In the genomic region with DNA sequence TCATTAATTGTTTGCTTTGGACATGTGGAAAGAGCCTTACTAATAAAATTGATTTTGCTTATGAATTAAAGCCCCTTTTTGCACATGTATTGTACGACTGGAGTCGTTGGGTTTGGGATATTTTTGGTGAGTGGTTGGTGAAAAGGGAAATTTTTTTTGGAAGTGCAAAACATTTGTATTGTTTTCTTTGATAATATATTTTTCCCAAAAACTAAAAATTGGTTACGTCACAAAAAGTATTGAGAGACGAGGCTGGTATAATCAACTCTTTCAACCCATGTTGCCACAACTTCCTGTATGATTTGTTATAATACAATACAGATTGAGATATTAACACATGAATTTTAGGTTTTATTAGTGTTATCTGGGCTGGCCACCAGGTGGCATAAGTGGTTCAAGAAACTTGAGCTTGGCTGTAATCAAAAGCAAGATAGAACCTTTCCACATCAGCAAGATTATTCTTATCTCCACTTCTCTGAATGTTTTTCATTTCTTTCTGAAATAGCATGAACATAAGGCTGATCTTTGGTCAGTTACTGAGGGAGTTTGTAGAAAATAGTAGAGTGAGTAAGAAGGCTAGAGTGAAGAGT, we compare ENCODE assay signal across 8 cellular contexts. TPM values are rescaled to one million over a fixed set of nuclear protein-coding genes. Genes with fewer than 3 reads are reported as not detected.
DNase-seq lines count a peak whose midpoint lies in the region; ATAC-seq lines count a peak whose summit lies in the region.

No MANE protein-coding gene starts in this region.

- 36% methylated on average over 4 of the region's 4 CpGs for WGBS in right cardiac atrium

- peak; percentile 68 for DNase-seq in ELR (ENCODE audit: low read depth)
- DNase-seq in MV-4-11 (lab: John Stamatoyannopoulos, UW) = peak; percentile 25
- peak; percentile 15 to 66 for DNase-seq in SW 1271 (lab: John Stamatoyannopoulos, UW)
- peak; percentile 29 for DNase-seq in activated naive CD8-positive, alpha-beta T cell treated with anti-CD3 and anti-CD28 coated beads, Interleukin-2, amount 50 U/mL, for 16 hours (ENCODE audit: low read depth, low spot score)
- peak; percentile 38 to 74 (median 62) for DNase-seq in right cardiac atrium
- DNase-seq in stimulated activated CD4-positive, alpha-beta T cell treated with anti-CD3 and anti-CD28 coated beads, Interleukin-12 subunit alpha, Interleukin-12 subunit beta, amount 100 ng/mL, for 24 hours (ENCODE audit: low read depth in 2 of 2) = peak; percentile 9 to 51
- DNase-seq in T1000 (lab: John Stamatoyannopoulos, UW) = no peak

- intact Hi-C loops in right cardiac atrium (cut with DNase I) = loop anchor here in 2 of 4 donors (2.0 to 5.0 kb wide), 2 partner anchors 79 to 85 kb away; partner anchors contain the start of gene THTPA (in 1 of the 2)

- no peaks in the 10 kb centered on the region for H3K4me1 ChIP-seq in right cardiac atrium (ENCODE audit: control insufficient read depth, insufficient read depth, low read length)

- no peak overlapping the region for H3K27ac ChIP-seq in right cardiac atrium (ENCODE audit: low read length)

- H3K9me3 ChIP-seq in right cardiac atrium (ENCODE audit: control insufficient read depth, low read length) = no peaks in the 10 kb centered on the region

- H3K27me3 ChIP-seq in right cardiac atrium (ENCODE audit: control insufficient read depth, insufficient read depth) = no peaks in the 10 kb centered on the region

- H3K4me3 ChIP-seq in right cardiac atrium (ENCODE audit: low read length) = no peak overlapping the region

- ATAC-seq in right cardiac atrium (peak; percentile 30 to 50), GM21390 (IDR thresholded peaks at IDR 0.05; ENCODE audit: unreplicated experiment) (no peak)

RNA-seq across cellular contexts. Expression of gene NGDN, which starts 8.7 kb away (rescaled TPM):
- 10 to 100 TPM; 19.3 to 23.4 (median 21.8) TPM for total RNA-seq in right cardiac atrium
- polyA plus RNA-seq in right cardiac atrium = 26.8 TPM

RNA-seq across cellular contexts. Expression of gene MYH7, which starts 42.7 kb away (rescaled TPM):
- 1,000 to 10,000 TPM in 1 of 4 donors, 100 to 1,000 TPM in 3; 461 to 2,251 (median 602) TPM for total RNA-seq in right cardiac atrium
- 1,734 TPM for polyA plus RNA-seq in right cardiac atrium
